Comparison of ENCODE assay signal across 8 cellular contexts in the genomic region with DNA sequence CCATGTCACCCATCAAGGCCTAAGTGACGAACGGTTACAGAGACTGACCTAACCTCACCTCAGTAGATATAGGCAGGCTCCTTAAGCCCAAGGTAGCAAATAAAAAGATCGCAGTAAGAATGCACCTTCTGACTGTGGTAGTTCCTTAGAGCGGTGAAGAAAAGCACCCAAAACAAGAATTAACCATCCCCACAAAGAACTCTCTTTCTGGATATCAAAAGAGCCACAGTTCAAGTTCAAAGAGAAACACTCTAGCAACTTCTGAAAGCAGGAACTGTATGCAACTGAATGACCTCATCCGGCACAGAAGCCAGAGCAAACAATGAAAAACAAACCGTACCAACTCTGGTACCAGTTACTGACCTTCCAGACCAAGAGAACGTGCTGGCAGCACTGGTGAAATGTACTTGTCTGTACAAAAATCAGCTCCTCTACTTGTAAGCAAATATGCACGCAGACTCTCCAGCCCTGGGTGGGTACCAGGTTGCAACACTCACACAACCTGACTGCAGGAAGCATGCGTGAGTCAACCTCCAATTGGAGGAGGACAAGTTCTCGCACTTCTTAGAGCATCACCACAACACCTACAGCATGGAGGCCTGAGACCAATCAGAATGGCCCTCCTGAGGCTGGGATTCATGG.
DNase-seq lines count a peak whose midpoint lies in the region; ATAC-seq and TF ChIP-seq lines count a peak whose summit lies in the region.

No MANE protein-coding gene starts in this region.

- peaks cover 6% of the 10 kb centered on the region for H3K4me1 Mint-ChIP-seq in endodermal cell

- H3K27ac ChIP-seq in heart left ventricle (peak overlapping the region in 1 of 12 donors; percentile 80), right atrium auricular region (peak overlapping the region in 1 of 2 donors; percentile 6), adrenal gland (peak overlapping the region in 3 of 5 donors; percentile 48 to 56 (median 54)), left lung (peak overlapping the region; percentile 50 to 83), endodermal cell (ENCODE audit: low read depth, low read length) (no peak overlapping the region)

- no peaks in the 10 kb centered on the region for H3K27me3 Mint-ChIP-seq in endodermal cell (ENCODE audit: insufficient read depth)

- H3K27me3 ChIP-seq in heart left ventricle = no peaks in the 10 kb centered on the region
- no peaks in the 10 kb centered on the region for H3K27me3 ChIP-seq in right atrium auricular region
- H3K27me3 ChIP-seq in adrenal gland = no peaks in the 10 kb centered on the region
- no peaks in the 10 kb centered on the region for H3K27me3 ChIP-seq in left lung
- no peaks in the 10 kb centered on the region for H3K27me3 ChIP-seq in endodermal cell (ENCODE audit: control insufficient read depth, insufficient read depth, low read length, poor library complexity, severe bottlenecking)

- no peak overlapping the region for H3K4me3 Mint-ChIP-seq in endodermal cell

- peaks cover 3% of the 10 kb centered on the region for H3K9me3 Mint-ChIP-seq in endodermal cell

- DNase-seq in heart left ventricle (no peak), right atrium auricular region (ENCODE audit: low spot score) (no peak), MV-4-11 (lab: John Stamatoyannopoulos, UW) (peak; percentile 31), adrenal gland (peak in 4 of 7 donors; percentile 42 to 47 (median 43)), left lung (peak in 1 of 2 donors; percentile 84), superior temporal gyrus (ENCODE audit: extremely low spot score) (peak; percentile 97), endodermal cell (no peak)

- ATAC-seq in heart left ventricle = peak in 3 of 4 donors; percentile 28 to 53 (median 50)
- ATAC-seq in left lung = peak; percentile 85
- ATAC-seq in HG03571 (IDR thresholded peaks at IDR 0.05; ENCODE audit: unreplicated experiment) = no peak

- TF ChIP-seq POLR2A in heart left ventricle (IDR thresholded peaks at IDR 0.05) (no peak), adrenal gland (IDR thresholded peaks at IDR 0.05) (no peak)

- H3K9ac ChIP-seq in endodermal cell (ENCODE audit: extremely low read depth, low read length, poor library complexity, severe bottlenecking) = no peak overlapping the region

- peaks cover 15% of the 10 kb centered on the region for H3K36me3 Mint-ChIP-seq in endodermal cell (ENCODE audit: low read depth)

- H3K4me1 ChIP-seq in heart left ventricle (peaks cover 0 to 60% (median 0%) of the 10 kb centered on the region in 12 donors), right atrium auricular region (no peaks in the 10 kb centered on the region), adrenal gland (replicated peaks in 1 of 2) (peaks cover 7 to 22% of the 10 kb centered on the region in 2 donors), left lung (peaks cover 3 to 59% of the 10 kb centered on the region in 2 donors), endodermal cell (ENCODE audit: control insufficient read depth, insufficient read depth, low read length) (no peaks in the 10 kb centered on the region)

- H3K4me3 ChIP-seq in heart left ventricle = peak overlapping the region in 1 of 12 donors; percentile 42
- H3K4me3 ChIP-seq in right atrium auricular region = no peak overlapping the region
- no peak overlapping the region for H3K4me3 ChIP-seq in adrenal gland
- peak overlapping the region in 1 of 2 donors; percentile 9 for H3K4me3 ChIP-seq in left lung
- H3K4me3 ChIP-seq in endodermal cell (ENCODE audit: low read length) = no peak overlapping the region

- peaks cover 0 to 11% (median 0%) of the 10 kb centered on the region in 9 donors for H3K36me3 ChIP-seq in heart left ventricle
- H3K36me3 ChIP-seq in right atrium auricular region = no peaks in the 10 kb centered on the region
- no peaks in the 10 kb centered on the region for H3K36me3 ChIP-seq in adrenal gland (replicated peaks in 1 of 2)
- peaks cover 0 to 12% of the 10 kb centered on the region in 2 donors for H3K36me3 ChIP-seq in left lung
- peaks cover 16% of the 10 kb centered on the region for H3K36me3 ChIP-seq in endodermal cell (ENCODE audit: control insufficient read depth, insufficient read depth, low read length)

- 81 to 85% (median 83%) methylated on average over 8 to 10 of the region's 10 CpGs for WGBS in heart left ventricle, 4 donors
- 55 to 64% (median 59%) methylated on average over 10 of the region's 10 CpGs for WGBS in adrenal gland, 4 donors
- WGBS in endodermal cell (ENCODE audit: insufficient coverage in 1 of 2, insufficient read length in 1 of 2), 2 experiments = 95 to 100% methylated on average over 2 to 10 of the region's 10 CpGs

- H3K9me3 ChIP-seq in heart left ventricle = no peaks in the 10 kb centered on the region
- H3K9me3 ChIP-seq in right atrium auricular region = no peaks in the 10 kb centered on the region
- H3K9me3 ChIP-seq in adrenal gland (replicated peaks in 1 of 3) = no peaks in the 10 kb centered on the region
- H3K9me3 ChIP-seq in left lung = no peaks in the 10 kb centered on the region
- peaks cover 8% of the 10 kb centered on the region for H3K9me3 ChIP-seq in endodermal cell (ENCODE audit: control insufficient read depth, low read length)

- intact Hi-C loops in heart left ventricle (cut with DNase I) = no loop called here
- intact Hi-C loops in adrenal gland (cut with DNase I) = no loop called here
- intact Hi-C loops in left lung (cut with DNase I) = no loop called here

- H3K27ac Mint-ChIP-seq in endodermal cell = no peak overlapping the region

- TF ChIP-seq CTCF in heart left ventricle (IDR thresholded peaks at IDR 0.05) (no peak), right atrium auricular region (IDR thresholded peaks at IDR 0.05) (no peak), adrenal gland (IDR thresholded peaks at IDR 0.05) (no peak), left lung (IDR thresholded peaks at IDR 0.05) (no peak), endodermal cell (conservative IDR thresholded peaks at IDR 0.05) (no peak)

Comparison
In these comparisons a context has a peak if more than half of its experiments do, and no peak if none do; other contexts are left out.
1. DNase-seq: peak in MV-4-11 (single experiment), adrenal gland (4 of 7) and superior temporal gyrus (single experiment); none in heart left ventricle (0 of 5), right atrium auricular region (single experiment) and endodermal cell (single experiment).